ENCODE assay signal across 20 cellular contexts in genomic region chr2:42298996-42299754, GRCh38.
DNase-seq lines count a peak whose midpoint lies in the region; ATAC-seq and TF ChIP-seq lines count a peak whose summit lies in the region.
"Had no signal": no experiment of that assay in that cellular context is flagged by ENCODE, and none has a peak within 500 bp of the region (broad histone marks: within the 10 kb centered on the region; RNA-seq: fewer than 3 reads in every experiment).

No MANE protein-coding gene starts in this region.

- peaks cover 43% of the 10 kb centered on the region for H3K36me3 ChIP-seq in CD8-positive, alpha-beta memory T cell (ENCODE audit: insufficient read depth, low read length)
- H3K36me3 ChIP-seq in naive thymus-derived CD4-positive, alpha-beta T cell (ENCODE audit: control insufficient read depth in 2 of 3, insufficient read depth in 3 of 3, low read length in 3 of 3), result peaks cover 7 to 40% (median 12%) of the 10 kb centered on the region in 3 experiments
- peaks cover 3 to 59% (median 28%) of the 10 kb centered on the region in 4 donors for H3K36me3 ChIP-seq in upper lobe of left lung

- 90 to 93% methylated on average over 3 of the region's 3 CpGs for WGBS in upper lobe of left lung, 2 donors

- ATAC-seq in naive thymus-derived CD4-positive, alpha-beta T cell, result no peak
- ATAC-seq in GM21576 (IDR thresholded peaks at IDR 0.05; ENCODE audit: unreplicated experiment), result no peak
- no peak for ATAC-seq in upper lobe of left lung (ENCODE audit: low FRiP score in 2 of 2)

- no peak for TF ChIP-seq CTCF in upper lobe of left lung (IDR thresholded peaks at IDR 0.05)

- peaks cover 65% of the 10 kb centered on the region for H3K36me3 Mint-ChIP-seq in activated CD4-positive, alpha-beta T cell treated with anti-CD3 and anti-CD28 coated beads, Interleukin-2, amount 10 ng/mL, durations not matched to agents 24 days and 14 days (ENCODE audit: low read depth)
- peaks cover 33 to 91% (median 48%) of the 10 kb centered on the region in 3 donors for H3K36me3 Mint-ChIP-seq in CD8-positive, alpha-beta memory T cell
- H3K36me3 Mint-ChIP-seq in activated T-helper 1 cell treated with anti-CD3 and anti-CD28 coated beads, Interleukin-12 subunit alpha, Interleukin-12 subunit beta, Interleukin-2, Interleukin-4 antibody, amounts not matched to agents 30 ng/mL and 10 ng/mL and 1 ng/mL, durations not matched to agents 14 hours and 24 hours and 36 hours (ENCODE audit: low read depth), result peaks cover 52% of the 10 kb centered on the region
- peaks cover 11 to 71% (median 50%) of the 10 kb centered on the region in 5 donors for H3K36me3 Mint-ChIP-seq in naive thymus-derived CD4-positive, alpha-beta T cell

- intact Hi-C loops in activated CD4-positive, alpha-beta T cell treated with anti-CD3 and anti-CD28 coated beads, Interleukin-2, amount 10 ng/mL, durations not matched to agents 24 days and 14 days (cut with micrococcal nuclease), result loop anchor here (5.0 kb wide), 1 partner anchor 42 kb away; no protein-coding TSS in a partner anchor
- intact Hi-C loops in activated T-helper 1 cell treated with anti-CD3 and anti-CD28 coated beads, Interleukin-12 subunit alpha, Interleukin-12 subunit beta, Interleukin-2, Interleukin-4 antibody, amounts not matched to agents 30 ng/mL and 10 ng/mL and 1 ng/mL, durations not matched to agents 14 hours and 24 hours and 36 hours (cut with micrococcal nuclease), result loop anchor here (5.0 kb wide), 1 partner anchor 47 kb away; no protein-coding TSS in a partner anchor
- intact Hi-C loops in naive thymus-derived CD4-positive, alpha-beta T cell (cut with micrococcal nuclease), result no loop called here

- no peak for TF ChIP-seq EP300 in upper lobe of left lung (IDR thresholded peaks at IDR 0.05)

- H3K9me3 ChIP-seq in CD8-positive, alpha-beta memory T cell (ENCODE audit: low read length), result no peaks in the 10 kb centered on the region
- no peaks in the 10 kb centered on the region for H3K9me3 ChIP-seq in naive thymus-derived CD4-positive, alpha-beta T cell (ENCODE audit: control insufficient read depth in 2 of 3, low read length in 3 of 3)
- H3K9me3 ChIP-seq in upper lobe of left lung, result no peaks in the 10 kb centered on the region
- H3K9me3 ChIP-seq: ascending aorta, suprapubic skin, vagina had no signal

- TF ChIP-seq POLR2A in upper lobe of left lung (IDR thresholded peaks at IDR 0.05), result no peak

- H3K9me3 Mint-ChIP-seq in activated CD4-positive, alpha-beta T cell treated with anti-CD3 and anti-CD28 coated beads, Interleukin-2, amount 10 ng/mL, durations not matched to agents 24 days and 14 days, result no peaks in the 10 kb centered on the region
- H3K9me3 Mint-ChIP-seq in CD8-positive, alpha-beta memory T cell, result no peaks in the 10 kb centered on the region
- no peaks in the 10 kb centered on the region for H3K9me3 Mint-ChIP-seq in activated T-helper 1 cell treated with anti-CD3 and anti-CD28 coated beads, Interleukin-12 subunit alpha, Interleukin-12 subunit beta, Interleukin-2, Interleukin-4 antibody, amounts not matched to agents 30 ng/mL and 10 ng/mL and 1 ng/mL, durations not matched to agents 14 hours and 24 hours and 36 hours
- peaks cover 0 to 5% (median 0%) of the 10 kb centered on the region in 11 donors for H3K9me3 Mint-ChIP-seq in naive thymus-derived CD4-positive, alpha-beta T cell

- H3K4me1 Mint-ChIP-seq in activated CD4-positive, alpha-beta T cell treated with anti-CD3 and anti-CD28 coated beads, Interleukin-2, amount 10 ng/mL, durations not matched to agents 24 days and 14 days, result peaks cover 36% of the 10 kb centered on the region
- H3K4me1 Mint-ChIP-seq in CD8-positive, alpha-beta memory T cell, result peaks cover 58 to 76% (median 71%) of the 10 kb centered on the region in 3 donors
- H3K4me1 Mint-ChIP-seq in activated T-helper 1 cell treated with anti-CD3 and anti-CD28 coated beads, Interleukin-12 subunit alpha, Interleukin-12 subunit beta, Interleukin-2, Interleukin-4 antibody, amounts not matched to agents 30 ng/mL and 10 ng/mL and 1 ng/mL, durations not matched to agents 14 hours and 24 hours and 36 hours (ENCODE audit: low read depth), result peaks cover 45% of the 10 kb centered on the region
- peaks cover 31 to 72% (median 54%) of the 10 kb centered on the region in 7 donors for H3K4me1 Mint-ChIP-seq in naive thymus-derived CD4-positive, alpha-beta T cell

- peak overlapping the region; percentile 53 for H3K27ac Mint-ChIP-seq in activated CD4-positive, alpha-beta T cell treated with anti-CD3 and anti-CD28 coated beads, Interleukin-2, amount 10 ng/mL, durations not matched to agents 24 days and 14 days
- H3K27ac Mint-ChIP-seq in CD8-positive, alpha-beta memory T cell, result peak overlapping the region; percentile 44 to 93 (median 85)
- peak overlapping the region; percentile 45 for H3K27ac Mint-ChIP-seq in activated T-helper 1 cell treated with anti-CD3 and anti-CD28 coated beads, Interleukin-12 subunit alpha, Interleukin-12 subunit beta, Interleukin-2, Interleukin-4 antibody, amounts not matched to agents 30 ng/mL and 10 ng/mL and 1 ng/mL, durations not matched to agents 14 hours and 24 hours and 36 hours
- H3K27ac Mint-ChIP-seq in naive thymus-derived CD4-positive, alpha-beta T cell, result peak overlapping the region; percentile 5 to 93 (median 76)

- no peak overlapping the region for H3K4me3 Mint-ChIP-seq in activated CD4-positive, alpha-beta T cell treated with anti-CD3 and anti-CD28 coated beads, Interleukin-2, amount 10 ng/mL, durations not matched to agents 24 days and 14 days
- H3K4me3 Mint-ChIP-seq in CD8-positive, alpha-beta memory T cell, result peak overlapping the region in 6 of 7 donors; percentile 29 to 63 (median 58)
- H3K4me3 Mint-ChIP-seq in activated T-helper 1 cell treated with anti-CD3 and anti-CD28 coated beads, Interleukin-12 subunit alpha, Interleukin-12 subunit beta, Interleukin-2, Interleukin-4 antibody, amounts not matched to agents 30 ng/mL and 10 ng/mL and 1 ng/mL, durations not matched to agents 14 hours and 24 hours and 36 hours, result no peak overlapping the region
- H3K4me3 Mint-ChIP-seq in naive thymus-derived CD4-positive, alpha-beta T cell, result peak overlapping the region in 4 of 10 donors; percentile 13 to 60 (median 38)

- H3K27me3 Mint-ChIP-seq in activated CD4-positive, alpha-beta T cell treated with anti-CD3 and anti-CD28 coated beads, Interleukin-2, amount 10 ng/mL, durations not matched to agents 24 days and 14 days, result no peaks in the 10 kb centered on the region
- peaks cover 0 to 2% of the 10 kb centered on the region in 2 donors for H3K27me3 Mint-ChIP-seq in CD8-positive, alpha-beta memory T cell
- no peaks in the 10 kb centered on the region for H3K27me3 Mint-ChIP-seq in activated T-helper 1 cell treated with anti-CD3 and anti-CD28 coated beads, Interleukin-12 subunit alpha, Interleukin-12 subunit beta, Interleukin-2, Interleukin-4 antibody, amounts not matched to agents 30 ng/mL and 10 ng/mL and 1 ng/mL, durations not matched to agents 14 hours and 24 hours and 36 hours (ENCODE audit: insufficient read depth)
- H3K27me3 Mint-ChIP-seq in naive thymus-derived CD4-positive, alpha-beta T cell, result no peaks in the 10 kb centered on the region

- DNase-seq in activated CD4-positive, alpha-beta T cell treated with anti-CD3 and anti-CD28 coated beads, Interleukin-2, amount 10 ng/mL, durations not matched to agents 24 days and 14 days, result no peak
- no peak for DNase-seq in activated CD4-positive, alpha-beta T cell treated with anti-CD3 and anti-CD28 coated beads for 4 hours
- DNase-seq in CD8-positive, alpha-beta memory T cell, result no peak
- no peak for DNase-seq in activated T-helper 1 cell treated with anti-CD3 and anti-CD28 coated beads, Interleukin-12 subunit alpha, Interleukin-12 subunit beta, Interleukin-2, Interleukin-4 antibody, amounts not matched to agents 30 ng/mL and 10 ng/mL and 1 ng/mL, durations not matched to agents 14 hours and 24 hours and 36 hours (ENCODE audit: low spot score)
- DNase-seq in naive thymus-derived CD4-positive, alpha-beta T cell, result no peak
- DNase-seq in kidney tubule cell (ENCODE audit: low spot score), result no peak
- DNase-seq in upper lobe of left lung, result no peak
- DNase-seq: activated CD4-positive, alpha-beta T cell treated with anti-CD3 and anti-CD28 coated beads, Interleukin-2, amount 50 U/mL, for 48 hours; C1 segment of cervical spinal cord; central memory CD4-positive, alpha-beta T cell; dorsolateral prefrontal cortex; hippocampal formation; KG1; NCI-H1694; NCI-H526 treated with DMSO at 0.1 percent for 48 hours had no signal

- no peak overlapping the region for H3K27ac ChIP-seq in CD8-positive, alpha-beta memory T cell (ENCODE audit: low read depth, low read length)
- H3K27ac ChIP-seq in naive thymus-derived CD4-positive, alpha-beta T cell (ENCODE audit: low read depth, low read length), result no peak overlapping the region
- no peak overlapping the region for H3K27ac ChIP-seq in upper lobe of left lung
- H3K27ac ChIP-seq: ascending aorta, dorsolateral prefrontal cortex, epithelial cell of prostate, suprapubic skin, vagina had no signal

- no peak overlapping the region for H3K4me3 ChIP-seq in CD8-positive, alpha-beta memory T cell (ENCODE audit: low read length)
- H3K4me3 ChIP-seq in naive thymus-derived CD4-positive, alpha-beta T cell (ENCODE audit: low read length), result peak overlapping the region; percentile 10
- H3K4me3 ChIP-seq in upper lobe of left lung, result no peak overlapping the region
- H3K4me3 ChIP-seq: ascending aorta, dorsolateral prefrontal cortex, suprapubic skin, vagina had no signal

- peaks cover 49% of the 10 kb centered on the region for H3K4me1 ChIP-seq in CD8-positive, alpha-beta memory T cell (ENCODE audit: insufficient read depth, low read length)
- peaks cover 35 to 53% of the 10 kb centered on the region in 2 donors for H3K4me1 ChIP-seq in naive thymus-derived CD4-positive, alpha-beta T cell (ENCODE audit: control insufficient read depth in 2 of 2, insufficient read depth in 2 of 2, low read length in 2 of 2)
- peaks cover 0 to 6% (median 2%) of the 10 kb centered on the region in 4 donors for H3K4me1 ChIP-seq in upper lobe of left lung
- H3K4me1 ChIP-seq: vagina had no signal

- H3K27me3 ChIP-seq in CD8-positive, alpha-beta memory T cell (ENCODE audit: insufficient read depth, low read length, poor library complexity, severe bottlenecking), result no peaks in the 10 kb centered on the region
- no peaks in the 10 kb centered on the region for H3K27me3 ChIP-seq in naive thymus-derived CD4-positive, alpha-beta T cell (ENCODE audit: control insufficient read depth in 2 of 2, insufficient read depth in 2 of 2, low read length in 2 of 2)
- H3K27me3 ChIP-seq in upper lobe of left lung, result no peaks in the 10 kb centered on the region
- H3K27me3 ChIP-seq: ascending aorta, dorsolateral prefrontal cortex, suprapubic skin, vagina had no signal

- CTCF ChIA-PET in CD8-positive, alpha-beta memory T cell (lab: Charles Lee), result interaction anchor here (1.0 kb wide), 1 partner anchor 30 kb away, joined by 6 read pairs; no protein-coding TSS in a partner anchor
- CTCF ChIA-PET in naive thymus-derived CD4-positive, alpha-beta T cell (lab: Charles Lee), result interaction anchor here (0.6 kb wide), 2 partner anchors 361 to 532 kb away, joined by 3 to 4 read pairs; no protein-coding TSS in a partner anchor

- POLR2A ChIA-PET in CD8-positive, alpha-beta memory T cell (lab: Charles Lee), result no interaction called here
- POLR2A ChIA-PET in naive thymus-derived CD4-positive, alpha-beta T cell (lab: Charles Lee), result interaction anchor here (0.7 to 2.2 kb wide), 2 partner anchors 62 to 511 kb away, joined by 3 to 6 read pairs; partner anchors contain the start of gene COX7A2L

Comparison
In these comparisons a context has a peak if more than half of its experiments do, and no peak if none do; other contexts are left out.
1. H3K4me3 Mint-ChIP-seq: peak in CD8-positive, alpha-beta memory T cell (6 of 7); none in activated CD4-positive, alpha-beta T cell treated with anti-CD3 and anti-CD28 coated beads, Interleukin-2, amount 10 ng/mL, durations not matched to agents 24 days and 14 days (single experiment) and activated T-helper 1 cell treated with anti-CD3 and anti-CD28 coated beads, Interleukin-12 subunit alpha, Interleukin-12 subunit beta, Interleukin-2, Interleukin-4 antibody, amounts not matched to agents 30 ng/mL and 10 ng/mL and 1 ng/mL, durations not matched to agents 14 hours and 24 hours and 36 hours (single experiment).
2. intact Hi-C loops: an anchor here in activated CD4-positive, alpha-beta T cell treated with anti-CD3 and anti-CD28 coated beads, Interleukin-2, amount 10 ng/mL, durations not matched to agents 24 days and 14 days (5.0 kb wide) and activated T-helper 1 cell treated with anti-CD3 and anti-CD28 coated beads, Interleukin-12 subunit alpha, Interleukin-12 subunit beta, Interleukin-2, Interleukin-4 antibody, amounts not matched to agents 30 ng/mL and 10 ng/mL and 1 ng/mL, durations not matched to agents 14 hours and 24 hours and 36 hours (5.0 kb wide); none called in naive thymus-derived CD4-positive, alpha-beta T cell.
3. Peak in every context shown above with its lines, with median percentiles within 50 percentile points of each other: H3K27ac Mint-ChIP-seq.